ENCODE assay signal across 14 cellular contexts in genomic region chr15:33200444-33200843, GRCh38. TPM values are rescaled to one million over a fixed set of nuclear protein-coding genes. Genes with fewer than 3 reads are reported as not detected.
A peak's percentile ranks its signal among the peaks of the same experiment; 100 is the strongest.
DNase-seq lines count a peak whose midpoint lies in the region; ATAC-seq, FAIRE-seq and TF ChIP-seq lines count a peak whose summit lies in the region.
"Had no signal": no experiment of that assay in that cellular context is flagged by ENCODE, and none has a peak within 500 bp of the region (broad histone marks: within the 10 kb centered on the region; RNA-seq: fewer than 3 reads in every experiment).

No MANE protein-coding gene starts in this region.

- no peaks in the 10 kb centered on the region for H3K79me1 ChIP-seq in H1 (ENCODE audit: low read depth, low read length)

- peak overlapping the region; percentile 11 for H3K4me3 Mint-ChIP-seq in Caco-2 (ENCODE audit: unreplicated experiment)
- H3K4me3 Mint-ChIP-seq: T-helper 17 cell had no signal

- intact Hi-C loops in Caco-2 (cut with micrococcal nuclease; ENCODE audit: unreplicated experiment): loop anchor here (5.0 kb wide), 1 partner anchor 53 kb away; no protein-coding TSS in a partner anchor

- no peaks in the 10 kb centered on the region for H3K79me2 ChIP-seq in H1 (ENCODE audit: control insufficient read depth in 1 of 2, insufficient read depth in 2 of 2, low read length in 2 of 2)

- no peak for TF ChIP-seq EP300 in H1 (IDR thresholded peaks at IDR 0.05; ENCODE audit: borderline replicate concordance in 1 of 2, low read depth in 2 of 2, low read length in 2 of 2)

- H3K4ac ChIP-seq in H1 (replicated peaks; ENCODE audit: insufficient read length, low read depth, low read length): no peak overlapping the region

- H3K4me3 ChIP-seq in Caco-2 (ENCODE audit: low read depth, low read length): no peak overlapping the region
- H3K4me3 ChIP-seq in HUES48 (ENCODE audit: low read depth, low read length): no peak overlapping the region
- no peak overlapping the region for H3K4me3 ChIP-seq in H1 (ENCODE audit: extremely low read depth in 1 of 4, insufficient read depth in 2 of 4, low read depth in 3 of 4, low read length in 4 of 4)

- H3K9me3 ChIP-seq in Caco-2: no peaks in the 10 kb centered on the region
- H3K9me3 ChIP-seq in HUES48 (ENCODE audit: control insufficient read depth, insufficient read depth, low read length): no peaks in the 10 kb centered on the region
- no peaks in the 10 kb centered on the region for H3K9me3 ChIP-seq in H1 (ENCODE audit: insufficient read depth in 2 of 2, low read depth in 1 of 2, low read length in 1 of 2)

- H2BK120ac ChIP-seq in H1 (replicated peaks; ENCODE audit: low read depth, low read length): no peak overlapping the region

- no peak overlapping the region for H3K56ac ChIP-seq in H1 (replicated peaks; ENCODE audit: insufficient read length, low read depth, low read length)

- H3K36me3 ChIP-seq in Caco-2 (ENCODE audit: control insufficient read depth, insufficient read depth, low read length) (no peaks in the 10 kb centered on the region), HUES48 (ENCODE audit: control insufficient read depth, insufficient read depth, low read length) (no peaks in the 10 kb centered on the region), H1 (ENCODE audit: control insufficient read depth in 2 of 4, insufficient read depth in 4 of 4, low read length in 3 of 4) (no peaks in the 10 kb centered on the region)

- H3K23me2 ChIP-seq in H1 (ENCODE audit: low read depth, low read length): no peaks in the 10 kb centered on the region

- BruUV-seq in Caco-2 (replicated peaks; lab: Mats Ljungman, UMichigan): no TSS peak

- peaks cover 59% of the 10 kb centered on the region for H3K4me1 ChIP-seq in Caco-2
- H3K4me1 ChIP-seq in HUES48 (ENCODE audit: control insufficient read depth, insufficient read depth, low read length): peaks cover 23% of the 10 kb centered on the region
- H3K4me1 ChIP-seq in H1 (replicated peaks in 1 of 4; ENCODE audit: control insufficient read depth in 3 of 4, insufficient read depth in 4 of 4, low read length in 3 of 4): peaks cover 0 to 5% (median 0%) of the 10 kb centered on the region in 4 experiments; a peak in 2 of 7 replicates

- no peak overlapping the region for H2AK5ac ChIP-seq in H1 (ENCODE audit: low read depth, low read length)

- peaks cover 5% of the 10 kb centered on the region for H3K36me3 Mint-ChIP-seq in Caco-2 (ENCODE audit: insufficient read depth, unreplicated experiment)
- H3K36me3 Mint-ChIP-seq: brain had no signal

- no peak overlapping the region for H3K23ac ChIP-seq in H1 (ENCODE audit: insufficient read length)

- H2BK20ac ChIP-seq in H1 (ENCODE audit: low read length): no peak overlapping the region

- H3K27ac ChIP-seq in HUES48 (ENCODE audit: low read depth, low read length): peak overlapping the region; percentile 54
- H3K27ac ChIP-seq in H1 (ENCODE audit: low read depth, low read length): no peak overlapping the region

- H3K27me3 ChIP-seq in Caco-2 (replicated peaks; ENCODE audit: control insufficient read depth, insufficient read depth, low read length) (no peaks in the 10 kb centered on the region), HUES48 (ENCODE audit: control insufficient read depth, insufficient read depth, low read length) (no peaks in the 10 kb centered on the region), H1 (replicated peaks in 1 of 4; ENCODE audit: control insufficient read depth in 3 of 4, extremely low read depth in 1 of 4, insufficient read depth in 3 of 4, low read length in 3 of 4) (no peaks in the 10 kb centered on the region)

- H4K91ac ChIP-seq in H1 (replicated peaks; ENCODE audit: insufficient read length, low read length): no peak overlapping the region

- CTCF ChIA-PET in Caco-2 (lab: Charles Lee): interaction anchor here (0.6 kb wide), 1 partner anchor 54 kb away, joined by 3 read pairs; no protein-coding TSS in a partner anchor
- CTCF ChIA-PET in H1 (lab: Charles Lee; ENCODE audit: partially characterized antibody): interaction anchor here (1.0 to 2.6 kb wide), 8 partner anchors 9 to 114 kb away, joined by 3 to 14 read pairs (median 5); no protein-coding TSS in a partner anchor

- H2BK15ac ChIP-seq in H1 (ENCODE audit: low read length): no peak overlapping the region

- DNase-seq in Caco-2 (peak; percentile 57 to 72), H1 (ENCODE audit: low read depth in 1 of 2, low spot score in 2 of 2) (no peak), mucosa of gallbladder (ENCODE audit: low spot score) (peak; percentile 44), NCI-H1105 (lab: John Stamatoyannopoulos, UW) (no peak), hippocampal formation (lab: John Stamatoyannopoulos, UW) (no peak), NCI-H1092 (lab: John Stamatoyannopoulos, UW) (no peak)
- DNase-seq: left ventricle myocardium superior, NCI-H1930, T-helper 17 cell had no signal

- no peak for TF ChIP-seq CTCF in Caco-2 (IDR thresholded peaks at IDR 0.05; ENCODE audit: insufficient read depth in 1 of 2, low read depth in 1 of 2, low read length in 1 of 2, severe bottlenecking in 1 of 2, unreplicated experiment in 1 of 2)
- TF ChIP-seq CTCF in H1 (IDR thresholded peaks at IDR 0.05; ENCODE audit: control extremely low read depth in 1 of 3, insufficient read depth in 1 of 3, low read depth in 1 of 3, low read length in 3 of 3): no peak

- peaks cover 45% of the 10 kb centered on the region for H3K4me1 Mint-ChIP-seq in Caco-2 (ENCODE audit: low read depth, unreplicated experiment)

- no peaks in the 10 kb centered on the region for H3K9me3 Mint-ChIP-seq in Caco-2 (ENCODE audit: unreplicated experiment)
- H3K9me3 Mint-ChIP-seq: brain had no signal

- H4K5ac ChIP-seq in H1 (ENCODE audit: insufficient read length, low read depth, low read length): no peak overlapping the region

- ATAC-seq in GM18505 (IDR thresholded peaks at IDR 0.05; ENCODE audit: unreplicated experiment): no peak
- ATAC-seq: left ventricle myocardium superior, Right ventricle myocardium inferior, T-helper 17 cell had no signal

- FAIRE-seq in H1 (lab: Jason Lieb, UNC): no peak
- FAIRE-seq: GM19239 had no signal

- H3K27me3 Mint-ChIP-seq in Caco-2 (ENCODE audit: insufficient read depth, unreplicated experiment): no peaks in the 10 kb centered on the region
- H3K27me3 Mint-ChIP-seq: T-helper 17 cell had no signal

- POLR2A ChIA-PET in Caco-2 (lab: Charles Lee): no interaction called here
- POLR2A ChIA-PET in H1 (lab: Charles Lee; ENCODE audit: partially characterized antibody): no interaction called here

- no peak overlapping the region; a peak in 1 of 4 replicates for H3K4me2 ChIP-seq in H1 (ENCODE audit: insufficient read depth in 1 of 2, low read depth in 2 of 2, low read length in 2 of 2)

- H3K27ac Mint-ChIP-seq in Caco-2 (ENCODE audit: unreplicated experiment): peak overlapping the region; percentile 93

- no peak for TF ChIP-seq RAD21 in H1 (IDR thresholded peaks at IDR 0.05 in 1 of 2, conservative IDR thresholded peaks at IDR 0.05 in 1 of 2; ENCODE audit: low read depth in 2 of 2, low read length in 2 of 2)

- H3K14ac ChIP-seq in H1 (ENCODE audit: insufficient read length): no peak overlapping the region

- H3K9ac ChIP-seq in HUES48 (ENCODE audit: low read depth, low read length) (no peak overlapping the region), H1 (replicated peaks in 1 of 4; ENCODE audit: extremely low read depth in 1 of 4, low read depth in 3 of 4, low read length in 3 of 4) (no peak overlapping the region)

- H2AFZ ChIP-seq in H1 (ENCODE audit: low read length): 0 out of 2 replicates have a peak overlapping the region, but pooled peaks have one; percentile 45

- no peak overlapping the region for H2BK5ac ChIP-seq in H1 (ENCODE audit: low read depth, low read length)

- no peak overlapping the region for H4K8ac ChIP-seq in H1 (ENCODE audit: extremely low read depth, insufficient read depth, low read length)

- no peak overlapping the region for H3K18ac ChIP-seq in H1 (ENCODE audit: extremely low read depth, low read length)

- H4K20me1 ChIP-seq in H1 (replicated peaks in 1 of 2; ENCODE audit: control insufficient read depth in 1 of 2, insufficient read depth in 2 of 2, low read length in 2 of 2): no peaks in the 10 kb centered on the region

- WGBS in H1 (ENCODE audit: extremely low coverage in 1 of 2, insufficient coverage in 1 of 2, insufficient read length in 1 of 2, insufficient replicate concordance in 2 of 2, low coverage in 1 of 2, low lambda C conversion rate in 2 of 2, missing lambda C conversion rate in 1 of 2), 2 experiments: 88% methylated on average over 5 of the region's 5 CpGs; no CpG with 5 or more reads in 1 of the 2 experiments

- no peak overlapping the region for H2BK12ac ChIP-seq in H1 (ENCODE audit: low read depth, low read length)

- no peak for TF ChIP-seq POLR2A in H1 (IDR thresholded peaks at IDR 0.05; ENCODE audit: control extremely low read depth in 1 of 2, low read depth in 2 of 2, low read length in 2 of 2)
- no peak for TF ChIP-seq POLR2A in GM18505 (IDR thresholded peaks at IDR 0.05; ENCODE audit: borderline replicate concordance, extremely low read depth, insufficient read depth, insufficient read length)

TF ChIP-seq in H1, 55 proteins besides CTCF, POLR2A, EP300 and RAD21 (continues in another document):
- TF ChIP-seq MAFK (IDR thresholded peaks at IDR 0.05; ENCODE audit: low read depth, low read length) (no peak), SRF (IDR thresholded peaks at IDR 0.05; ENCODE audit: low read depth, low read length) (no peak), TAF7 (optimal IDR thresholded peaks at IDR 0.05; ENCODE audit: borderline replicate concordance, low read depth, low read length) (no peak), KDM4A (IDR thresholded peaks at IDR 0.05; ENCODE audit: low read depth, low read length, severe bottlenecking) (no peak), TCF12 (IDR thresholded peaks at IDR 0.05; ENCODE audit: low read depth, low read length) (no peak), TBP (IDR thresholded peaks at IDR 0.05; ENCODE audit: low read depth, low read length) (no peak)

RNA-seq across cellular contexts. Expression of gene FMN1, which starts 5.9 kb away (rescaled TPM):
- total RNA-seq in Caco-2 (2022) (0.95 and 1.6 TPM in 2 replicates), mucosa of gallbladder (18.2 TPM)
- total RNA-seq in H1 (2021; fragmentation: NEBNext Ultra II Directional; extraction: Animal tissue kit (Norgen Biotek cat#: 25700)): 2.9 and 3.7 TPM in 2 replicates
- polyA plus RNA-seq in H1 (2011; rRNA removed): 0.24 and 0.27 TPM in 2 replicates
- polyA plus RNA-seq in H1 (2011; cell fraction: cytosol; rRNA removed): 0.39 TPM
- 1.7 TPM for polyA plus RNA-seq in H1 (2011; cell fraction: nucleus; rRNA removed)
- 0.81 to 1.4 TPM (median 0.90 TPM) in 4 replicates for polyA plus RNA-seq in H1 (2012, experiment 1 of 2)
- 0.04 TPM for polyA plus RNA-seq in H1 (2012, experiment 2 of 2)
- polyA plus RNA-seq in H1 (2013, experiment 1 of 2): 1.3 TPM
- 1.1 TPM for polyA plus RNA-seq in H1 (2013, experiment 2 of 2)
- 2.3 and 2.8 TPM in 2 replicates for polyA minus RNA-seq in H1 (2011; rRNA and poly(A)+ RNA removed)
- 1.2 TPM for polyA minus RNA-seq in H1 (2011; cell fraction: cytosol; rRNA and poly(A)+ RNA removed)
- polyA minus RNA-seq in H1 (2011; cell fraction: nucleus; rRNA and poly(A)+ RNA removed): 9.4 TPM

Comparison
In these comparisons a context has a peak if more than half of its experiments do, and no peak if none do; other contexts are left out.
1. DNase-seq: peak in Caco-2 (2 of 2) and mucosa of gallbladder (single experiment); none in H1 (0 of 2), NCI-H1105 (single experiment), hippocampal formation (0 of 2) and NCI-H1092 (single experiment).